ENCODE assay signal across 9 cellular contexts in genomic region chr16:27366687-27367462, GRCh38. TPM values are rescaled to one million over a fixed set of nuclear protein-coding genes. Genes with fewer than 3 reads are reported as not detected.
A peak's percentile ranks its signal among the peaks of the same experiment; 100 is the strongest.
DNase-seq lines count a peak whose midpoint lies in the region; ATAC-seq, FAIRE-seq and TF ChIP-seq lines count a peak whose summit lies in the region.
"Had no signal": no experiment of that assay in that cellular context is flagged by ENCODE, and none has a peak within 500 bp of the region (broad histone marks: within the 10 kb centered on the region; RNA-seq: fewer than 3 reads in every experiment).

No MANE protein-coding gene starts in this region.

- H3K27me3 ChIP-seq in osteoblast (ENCODE audit: insufficient read depth, low read length) (no peaks in the 10 kb centered on the region), dorsolateral prefrontal cortex (no peaks in the 10 kb centered on the region)

- H3K4me2 ChIP-seq in osteoblast (ENCODE audit: insufficient read depth, low read length), result peak overlapping the region; percentile 84

- H3K36me3 ChIP-seq in osteoblast (ENCODE audit: insufficient read depth, low read length), result peaks cover 21% of the 10 kb centered on the region

- intact Hi-C loops in dorsolateral prefrontal cortex (cut with DNase I), result loop anchor here (5.0 to 10.0 kb wide), 4 partner anchors 130 to 1532 kb away; no protein-coding TSS in a partner anchor

- TF ChIP-seq CTCF in osteoblast (IDR thresholded peaks at IDR 0.05; ENCODE audit: extremely low read depth, low read depth, low read length), result no peak
- no peak for TF ChIP-seq CTCF in D721Med (IDR thresholded peaks at IDR 0.05; ENCODE audit: insufficient read depth, missing control alignments)
- TF ChIP-seq CTCF in dorsolateral prefrontal cortex (IDR thresholded peaks at IDR 0.05 in 54 of 56, conservative IDR thresholded peaks at IDR 0.05 in 2 of 56; ENCODE audit: low read depth in 1 of 56, partially characterized antibody in 56 of 56), result no peak

- peaks cover 83% of the 10 kb centered on the region for H3K4me1 Mint-ChIP-seq in activated naive CD8-positive, alpha-beta T cell (ENCODE audit: low read depth)

- H3K27ac ChIP-seq in osteoblast (ENCODE audit: low read depth, low read length) (peak overlapping the region; percentile 7), dorsolateral prefrontal cortex (peak overlapping the region in 5 of 59 donors; percentile 25 to 52 (median 38))

- no peaks in the 10 kb centered on the region for H3K79me2 ChIP-seq in osteoblast (ENCODE audit: insufficient read depth, low read length)

- H3K4me3 Mint-ChIP-seq in activated naive CD8-positive, alpha-beta T cell, result peak overlapping the region; percentile 69

- H2AFZ ChIP-seq in osteoblast (ENCODE audit: low read length), result no peak overlapping the region

- peaks cover 13% of the 10 kb centered on the region for H3K36me3 Mint-ChIP-seq in activated naive CD8-positive, alpha-beta T cell

- no peak for FAIRE-seq in D721Med (lab: Jason Lieb, UNC)
- FAIRE-seq: H1 had no signal

- H3K27me3 Mint-ChIP-seq in activated naive CD8-positive, alpha-beta T cell, result no peaks in the 10 kb centered on the region

- DNase-seq in osteoblast (ENCODE audit: insufficient read length, low spot score, missing footprints), result no peak
- no peak for DNase-seq in D721Med (ENCODE audit: insufficient read length, low spot score)
- no peak for DNase-seq in NCI-H345 treated with DMSO at 0.1 percent for 48 hours (lab: John Stamatoyannopoulos, UW; ENCODE audit: unreplicated experiment)
- DNase-seq in dorsolateral prefrontal cortex, result no peak

- no peaks in the 10 kb centered on the region for H3K9me3 ChIP-seq in osteoblast (ENCODE audit: low read depth, low read length)

- peaks cover 6% of the 10 kb centered on the region for H3K9me3 Mint-ChIP-seq in activated naive CD8-positive, alpha-beta T cell (ENCODE audit: low read depth)

- no peaks in the 10 kb centered on the region for H4K20me1 ChIP-seq in osteoblast (ENCODE audit: insufficient read depth, low read length)

- H3K27ac Mint-ChIP-seq in activated naive CD8-positive, alpha-beta T cell, result peak overlapping the region; percentile 99

- ATAC-seq in GM18868 (IDR thresholded peaks at IDR 0.05; ENCODE audit: unreplicated experiment) (peak; percentile 26), HG03108 (IDR thresholded peaks at IDR 0.05; ENCODE audit: unreplicated experiment) (peak; percentile 23), HG02884 (IDR thresholded peaks at IDR 0.05; ENCODE audit: unreplicated experiment) (no peak)

- H3K4me3 ChIP-seq in osteoblast (ENCODE audit: insufficient read depth, low read length), result no peak overlapping the region
- H3K4me3 ChIP-seq in dorsolateral prefrontal cortex, result peak overlapping the region in 6 of 59 donors; percentile 8 to 44 (median 32)

- H3K4me1 ChIP-seq in osteoblast (ENCODE audit: insufficient read depth, low read length), result peaks cover 17% of the 10 kb centered on the region

RNA-seq across cellular contexts. Expression of gene IL21R, which starts 35.1 kb away (rescaled TPM):
- 10.1 and 13.8 TPM in 2 replicates for total RNA-seq in osteoblast
- 1 to 10 TPM in 30 of 120 experiments, under 1 TPM in 69, not detected in 21; 0.11 to 4.6 (median 0.63) TPM for total RNA-seq in dorsolateral prefrontal cortex

RNA-seq across cellular contexts. Expression of gene IL4R, which starts 53.1 kb away (rescaled TPM):
- total RNA-seq in osteoblast (28.0 and 32.9 TPM in 2 replicates), dorsolateral prefrontal cortex (10 to 100 TPM in 114 of 120 experiments, 1 to 10 TPM in 6; 6.1 to 78.9 (median 30.8) TPM)
